ENCODE assay signal across 1 cellular context in the genomic region with DNA sequence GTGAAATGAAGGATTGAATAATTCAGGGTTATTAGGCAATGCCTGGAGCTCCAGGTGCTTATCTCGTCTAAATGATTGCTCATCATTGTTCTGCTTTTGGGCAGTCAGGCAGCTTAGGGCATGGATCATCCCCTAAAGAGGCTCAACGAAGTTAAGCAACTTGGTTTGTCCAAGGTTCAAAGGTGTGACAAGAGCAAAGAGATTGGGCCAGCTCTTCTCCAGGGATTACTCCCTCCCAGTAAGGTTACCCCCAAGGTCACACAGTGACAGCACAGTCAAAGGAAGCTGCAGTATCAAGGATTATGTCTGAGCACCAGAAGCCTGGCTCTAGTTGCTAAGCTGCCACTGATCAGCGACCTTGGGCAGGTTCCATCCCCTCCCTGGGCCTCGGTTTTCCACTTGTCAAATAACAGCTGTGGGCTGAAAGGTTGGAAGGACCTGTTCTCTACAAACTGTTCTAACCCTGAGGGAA.
A peak's percentile ranks its signal among the peaks of the same experiment; 100 is the strongest.
TF ChIP-seq lines count a peak whose summit lies in the region.

No MANE protein-coding gene starts in this region.

TF ChIP-seq in HepG2, 621 proteins besides CTCF, POLR2A, EP300 and RAD21 (continued from another document and continues in another):
- TF ChIP-seq, protein P1, sequence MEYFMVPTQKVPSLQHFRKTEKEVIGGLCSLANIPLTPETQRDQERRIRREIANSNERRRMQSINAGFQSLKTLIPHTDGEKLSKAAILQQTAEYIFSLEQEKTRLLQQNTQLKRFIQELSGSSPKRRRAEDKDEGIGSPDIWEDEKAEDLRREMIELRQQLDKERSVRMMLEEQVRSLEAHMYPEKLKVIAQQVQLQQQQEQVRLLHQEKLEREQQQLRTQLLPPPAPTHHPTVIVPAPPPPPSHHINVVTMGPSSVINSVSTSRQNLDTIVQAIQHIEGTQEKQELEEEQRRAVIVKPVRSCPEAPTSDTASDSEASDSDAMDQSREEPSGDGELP (IDR thresholded peaks at IDR 0.05; ENCODE audit: borderline replicate concordance, low read depth), result peak; percentile 69; the same call in 1 of the 2 replicates
- TF ChIP-seq ZNF253 (CRISPR knock-in tag; IDR thresholded peaks at IDR 0.05; ENCODE audit: borderline replicate concordance), result no peak
- no peak for TF ChIP-seq AGO1 (IDR thresholded peaks at IDR 0.05; ENCODE audit: low read depth, low read length, poor library complexity, severe bottlenecking)
- no peak for TF ChIP-seq ZNF879 (CRISPR knock-in tag; IDR thresholded peaks at IDR 0.05)
- TF ChIP-seq MAFF (IDR thresholded peaks at IDR 0.05; ENCODE audit: low read depth, low read length), result peak; percentile 38; the same call in 1 of the 2 replicates
- peak; percentile 63 to 89 for TF ChIP-seq NR2F1 (CRISPR knock-in tag; IDR thresholded peaks at IDR 0.05)
- TF ChIP-seq, protein P2, sequence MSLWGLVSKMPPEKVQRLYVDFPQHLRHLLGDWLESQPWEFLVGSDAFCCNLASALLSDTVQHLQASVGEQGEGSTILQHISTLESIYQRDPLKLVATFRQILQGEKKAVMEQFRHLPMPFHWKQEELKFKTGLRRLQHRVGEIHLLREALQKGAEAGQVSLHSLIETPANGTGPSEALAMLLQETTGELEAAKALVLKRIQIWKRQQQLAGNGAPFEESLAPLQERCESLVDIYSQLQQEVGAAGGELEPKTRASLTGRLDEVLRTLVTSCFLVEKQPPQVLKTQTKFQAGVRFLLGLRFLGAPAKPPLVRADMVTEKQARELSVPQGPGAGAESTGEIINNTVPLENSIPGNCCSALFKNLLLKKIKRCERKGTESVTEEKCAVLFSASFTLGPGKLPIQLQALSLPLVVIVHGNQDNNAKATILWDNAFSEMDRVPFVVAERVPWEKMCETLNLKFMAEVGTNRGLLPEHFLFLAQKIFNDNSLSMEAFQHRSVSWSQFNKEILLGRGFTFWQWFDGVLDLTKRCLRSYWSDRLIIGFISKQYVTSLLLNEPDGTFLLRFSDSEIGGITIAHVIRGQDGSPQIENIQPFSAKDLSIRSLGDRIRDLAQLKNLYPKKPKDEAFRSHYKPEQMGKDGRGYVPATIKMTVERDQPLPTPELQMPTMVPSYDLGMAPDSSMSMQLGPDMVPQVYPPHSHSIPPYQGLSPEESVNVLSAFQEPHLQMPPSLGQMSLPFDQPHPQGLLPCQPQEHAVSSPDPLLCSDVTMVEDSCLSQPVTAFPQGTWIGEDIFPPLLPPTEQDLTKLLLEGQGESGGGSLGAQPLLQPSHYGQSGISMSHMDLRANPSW (CRISPR knock-in tag; IDR thresholded peaks at IDR 0.05; ENCODE audit: borderline replicate concordance), result no peak
- peak; percentile 61 for TF ChIP-seq IRF2 (CRISPR knock-in tag; IDR thresholded peaks at IDR 0.05)
- no peak for TF ChIP-seq ZSCAN22 (CRISPR knock-in tag; IDR thresholded peaks at IDR 0.05)
- TF ChIP-seq ZNF629 (CRISPR knock-in tag; conservative IDR thresholded peaks at IDR 0.05), result no peak
- TF ChIP-seq ZNF274 (CRISPR knock-in tag; IDR thresholded peaks at IDR 0.05), result no peak
- no peak; the same call in 1 of the 2 replicates for TF ChIP-seq ARID2 (CRISPR knock-in tag; IDR thresholded peaks at IDR 0.05; ENCODE audit: borderline replicate concordance)
- TF ChIP-seq ZNF577 (CRISPR knock-in tag; IDR thresholded peaks at IDR 0.05; ENCODE audit: borderline replicate concordance, low read depth), result no peak
- TF ChIP-seq CHD2 (IDR thresholded peaks at IDR 0.05; ENCODE audit: low read depth, low read length), result no peak
- 0 out of 2 replicates have a peak, but pooled peaks have one; percentile 62 for TF ChIP-seq TSC22D2 (CRISPR knock-in tag; IDR thresholded peaks at IDR 0.05; ENCODE audit: borderline replicate concordance)
- no peak for TF ChIP-seq TMF1 (CRISPR knock-in tag; IDR thresholded peaks at IDR 0.05; ENCODE audit: low read depth)
- TF ChIP-seq, protein P3, sequence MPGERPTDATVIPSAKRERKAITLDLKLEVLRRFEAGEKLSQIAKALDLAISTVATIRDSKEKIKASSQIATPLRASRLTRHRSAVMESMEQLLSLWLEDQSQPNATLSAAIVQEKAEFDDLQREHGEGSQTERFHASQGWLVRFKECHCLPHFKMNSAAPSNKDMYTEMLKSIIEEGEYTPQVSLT (CRISPR knock-in tag; IDR thresholded peaks at IDR 0.05; ENCODE audit: borderline replicate concordance, low read depth), result no peak
- no peak for TF ChIP-seq ZFP36 (IDR thresholded peaks at IDR 0.05; ENCODE audit: borderline replicate concordance, low read depth, low read length, partially characterized antibody)
- TF ChIP-seq, protein P4, sequence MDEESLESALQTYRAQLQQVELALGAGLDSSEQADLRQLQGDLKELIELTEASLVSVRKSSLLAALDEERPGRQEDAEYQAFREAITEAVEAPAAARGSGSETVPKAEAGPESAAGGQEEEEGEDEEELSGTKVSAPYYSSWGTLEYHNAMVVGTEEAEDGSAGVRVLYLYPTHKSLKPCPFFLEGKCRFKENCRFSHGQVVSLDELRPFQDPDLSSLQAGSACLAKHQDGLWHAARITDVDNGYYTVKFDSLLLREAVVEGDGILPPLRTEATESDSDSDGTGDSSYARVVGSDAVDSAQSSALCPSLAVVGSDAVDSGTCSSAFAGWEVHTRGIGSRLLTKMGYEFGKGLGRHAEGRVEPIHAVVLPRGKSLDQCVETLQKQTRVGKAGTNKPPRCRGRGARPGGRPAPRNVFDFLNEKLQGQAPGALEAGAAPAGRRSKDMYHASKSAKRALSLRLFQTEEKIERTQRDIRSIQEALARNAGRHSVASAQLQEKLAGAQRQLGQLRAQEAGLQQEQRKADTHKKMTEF (CRISPR knock-in tag; IDR thresholded peaks at IDR 0.05), result peak; percentile 88; the same call in 1 of the 2 replicates
- TF ChIP-seq, protein P5, sequence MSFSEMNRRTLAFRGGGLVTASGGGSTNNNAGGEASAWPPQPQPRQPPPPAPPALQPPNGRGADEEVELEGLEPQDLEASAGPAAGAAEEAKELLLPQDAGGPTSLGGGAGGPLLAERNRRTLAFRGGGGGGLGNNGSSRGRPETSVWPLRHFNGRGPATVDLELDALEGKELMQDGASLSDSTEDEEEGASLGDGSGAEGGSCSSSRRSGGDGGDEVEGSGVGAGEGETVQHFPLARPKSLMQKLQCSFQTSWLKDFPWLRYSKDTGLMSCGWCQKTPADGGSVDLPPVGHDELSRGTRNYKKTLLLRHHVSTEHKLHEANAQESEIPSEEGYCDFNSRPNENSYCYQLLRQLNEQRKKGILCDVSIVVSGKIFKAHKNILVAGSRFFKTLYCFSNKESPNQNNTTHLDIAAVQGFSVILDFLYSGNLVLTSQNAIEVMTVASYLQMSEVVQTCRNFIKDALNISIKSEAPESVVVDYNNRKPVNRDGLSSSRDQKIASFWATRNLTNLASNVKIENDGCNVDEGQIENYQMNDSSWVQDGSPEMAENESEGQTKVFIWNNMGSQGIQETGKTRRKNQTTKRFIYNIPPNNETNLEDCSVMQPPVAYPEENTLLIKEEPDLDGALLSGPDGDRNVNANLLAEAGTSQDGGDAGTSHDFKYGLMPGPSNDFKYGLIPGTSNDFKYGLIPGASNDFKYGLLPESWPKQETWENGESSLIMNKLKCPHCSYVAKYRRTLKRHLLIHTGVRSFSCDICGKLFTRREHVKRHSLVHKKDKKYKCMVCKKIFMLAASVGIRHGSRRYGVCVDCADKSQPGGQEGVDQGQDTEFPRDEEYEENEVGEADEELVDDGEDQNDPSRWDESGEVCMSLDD (CRISPR knock-in tag; IDR thresholded peaks at IDR 0.05; ENCODE audit: borderline replicate concordance), result no peak
- TF ChIP-seq ZNF563 (CRISPR knock-in tag; IDR thresholded peaks at IDR 0.05), result no peak
- TF ChIP-seq ZNF550 (CRISPR knock-in tag; IDR thresholded peaks at IDR 0.05; ENCODE audit: borderline replicate concordance), result no peak
- TF ChIP-seq MLLT10 (CRISPR knock-in tag; IDR thresholded peaks at IDR 0.05), result no peak
- TF ChIP-seq, protein P6, sequence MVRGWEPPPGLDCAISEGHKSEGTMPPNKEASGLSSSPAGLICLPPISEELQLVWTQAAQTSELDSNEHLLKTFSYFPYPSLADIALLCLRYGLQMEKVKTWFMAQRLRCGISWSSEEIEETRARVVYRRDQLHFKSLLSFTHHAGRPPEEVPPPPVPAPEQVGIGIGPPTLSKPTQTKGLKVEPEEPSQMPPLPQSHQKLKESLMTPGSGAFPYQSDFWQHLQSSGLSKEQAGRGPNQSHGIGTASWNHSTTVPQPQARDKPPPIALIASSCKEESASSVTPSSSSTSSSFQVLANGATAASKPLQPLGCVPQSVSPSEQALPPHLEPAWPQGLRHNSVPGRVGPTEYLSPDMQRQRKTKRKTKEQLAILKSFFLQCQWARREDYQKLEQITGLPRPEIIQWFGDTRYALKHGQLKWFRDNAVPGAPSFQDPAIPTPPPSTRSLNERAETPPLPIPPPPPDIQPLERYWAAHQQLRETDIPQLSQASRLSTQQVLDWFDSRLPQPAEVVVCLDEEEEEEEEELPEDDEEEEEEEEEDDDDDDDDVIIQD (CRISPR knock-in tag; IDR thresholded peaks at IDR 0.05; ENCODE audit: low read depth), result peak; percentile 58; the same call in 1 of the 2 replicates
- no peak for TF ChIP-seq ZNF468 (CRISPR knock-in tag; IDR thresholded peaks at IDR 0.05)
- no peak for TF ChIP-seq SRSF1 (optimal IDR thresholded peaks at IDR 0.05; ENCODE audit: low read depth, low read length)
- peak; percentile 48; the same call in 1 of the 2 replicates for TF ChIP-seq FOXO1 (CRISPR knock-in tag; IDR thresholded peaks at IDR 0.05)
- TF ChIP-seq ZNF335 (CRISPR knock-in tag; IDR thresholded peaks at IDR 0.05), result no peak
- TF ChIP-seq ZNF263 (CRISPR knock-in tag; IDR thresholded peaks at IDR 0.05), result peak; percentile 72
- TF ChIP-seq DNMT3B (CRISPR knock-in tag; conservative IDR thresholded peaks at IDR 0.05), result peak; percentile 80; the same call in 1 of the 2 replicates
- TF ChIP-seq, protein P7, sequence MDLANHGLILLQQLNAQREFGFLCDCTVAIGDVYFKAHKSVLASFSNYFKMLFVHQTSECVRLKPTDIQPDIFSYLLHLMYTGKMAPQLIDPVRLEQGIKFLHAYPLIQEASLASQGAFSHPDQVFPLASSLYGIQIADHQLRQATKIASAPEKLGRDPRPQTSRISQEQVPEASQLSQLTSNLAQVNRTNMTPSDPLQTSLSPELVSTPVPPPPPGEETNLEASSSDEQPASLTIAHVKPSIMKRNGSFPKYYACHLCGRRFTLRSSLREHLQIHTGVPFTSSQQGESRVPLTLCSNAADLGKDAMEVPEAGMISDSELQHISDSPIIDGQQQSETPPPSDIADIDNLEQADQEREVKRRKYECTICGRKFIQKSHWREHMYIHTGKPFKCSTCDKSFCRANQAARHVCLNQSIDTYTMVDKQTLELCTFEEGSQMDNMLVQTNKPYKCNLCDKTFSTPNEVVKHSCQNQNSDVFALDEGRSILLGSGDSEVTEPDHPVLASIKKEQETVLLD (CRISPR knock-in tag; IDR thresholded peaks at IDR 0.05; ENCODE audit: low read depth), result no peak
- TF ChIP-seq KLF9 (CRISPR knock-in tag; IDR thresholded peaks at IDR 0.05; ENCODE audit: low read depth), result no peak
- peak; percentile 58; the same call in 1 of the 2 replicates for TF ChIP-seq KAT8 (CRISPR knock-in tag; IDR thresholded peaks at IDR 0.05)
- TF ChIP-seq, protein P8, sequence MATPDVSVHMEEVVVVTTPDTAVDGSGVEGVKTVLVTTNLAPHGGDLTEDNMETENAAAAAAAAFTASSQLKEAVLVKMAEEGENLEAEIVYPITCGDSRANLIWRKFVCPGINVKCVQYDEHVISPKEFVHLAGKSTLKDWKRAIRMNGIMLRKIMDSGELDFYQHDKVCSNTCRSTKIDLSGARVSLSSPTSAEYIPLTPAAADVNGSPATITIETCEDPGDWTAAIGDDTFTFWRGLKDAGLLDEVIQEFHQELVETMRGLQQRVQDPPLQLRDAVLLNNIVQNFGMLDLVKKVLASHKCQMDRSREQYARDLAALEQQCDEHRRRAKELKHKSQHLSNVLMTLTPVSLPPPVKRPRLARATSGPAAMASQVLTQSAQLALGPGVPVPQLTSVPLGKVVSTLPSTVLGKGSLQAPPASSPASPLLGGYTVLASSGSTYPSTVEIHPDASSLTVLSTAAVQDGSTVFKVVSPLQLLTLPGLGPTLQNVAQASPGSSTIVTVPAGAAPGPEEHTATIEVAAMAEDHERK (CRISPR knock-in tag; IDR thresholded peaks at IDR 0.05; ENCODE audit: low read depth), result no peak
- no peak for TF ChIP-seq PRPF4 (IDR thresholded peaks at IDR 0.05; ENCODE audit: low read depth, low read length, poor library complexity, severe bottlenecking)
- no peak for TF ChIP-seq ZFP37 (CRISPR knock-in tag; IDR thresholded peaks at IDR 0.05; ENCODE audit: borderline replicate concordance)
- TF ChIP-seq ZNF746 (CRISPR knock-in tag; IDR thresholded peaks at IDR 0.05), result no peak
- TF ChIP-seq HHEX (CRISPR knock-in tag; IDR thresholded peaks at IDR 0.05), result no peak
- TF ChIP-seq ELF4 (CRISPR knock-in tag; IDR thresholded peaks at IDR 0.05; ENCODE audit: borderline replicate concordance), result no peak
- TF ChIP-seq, protein P9, sequence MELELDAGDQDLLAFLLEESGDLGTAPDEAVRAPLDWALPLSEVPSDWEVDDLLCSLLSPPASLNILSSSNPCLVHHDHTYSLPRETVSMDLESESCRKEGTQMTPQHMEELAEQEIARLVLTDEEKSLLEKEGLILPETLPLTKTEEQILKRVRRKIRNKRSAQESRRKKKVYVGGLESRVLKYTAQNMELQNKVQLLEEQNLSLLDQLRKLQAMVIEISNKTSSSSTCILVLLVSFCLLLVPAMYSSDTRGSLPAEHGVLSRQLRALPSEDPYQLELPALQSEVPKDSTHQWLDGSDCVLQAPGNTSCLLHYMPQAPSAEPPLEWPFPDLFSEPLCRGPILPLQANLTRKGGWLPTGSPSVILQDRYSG (CRISPR knock-in tag; IDR thresholded peaks at IDR 0.05), result no peak
- TF ChIP-seq ZBTB7A (CRISPR knock-in tag; IDR thresholded peaks at IDR 0.05), result no peak
- TF ChIP-seq, protein P10, sequence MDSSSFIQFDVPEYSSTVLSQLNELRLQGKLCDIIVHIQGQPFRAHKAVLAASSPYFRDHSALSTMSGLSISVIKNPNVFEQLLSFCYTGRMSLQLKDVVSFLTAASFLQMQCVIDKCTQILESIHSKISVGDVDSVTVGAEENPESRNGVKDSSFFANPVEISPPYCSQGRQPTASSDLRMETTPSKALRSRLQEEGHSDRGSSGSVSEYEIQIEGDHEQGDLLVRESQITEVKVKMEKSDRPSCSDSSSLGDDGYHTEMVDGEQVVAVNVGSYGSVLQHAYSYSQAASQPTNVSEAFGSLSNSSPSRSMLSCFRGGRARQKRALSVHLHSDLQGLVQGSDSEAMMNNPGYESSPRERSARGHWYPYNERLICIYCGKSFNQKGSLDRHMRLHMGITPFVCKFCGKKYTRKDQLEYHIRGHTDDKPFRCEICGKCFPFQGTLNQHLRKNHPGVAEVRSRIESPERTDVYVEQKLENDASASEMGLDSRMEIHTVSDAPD (CRISPR knock-in tag; IDR thresholded peaks at IDR 0.05), result no peak; the same call in 1 of the 2 replicates
- TF ChIP-seq HMG20A (CRISPR knock-in tag; IDR thresholded peaks at IDR 0.05; ENCODE audit: borderline replicate concordance), result peak; percentile 75; the same call in 1 of the 2 replicates
- TF ChIP-seq ZNF430 (CRISPR knock-in tag; IDR thresholded peaks at IDR 0.05), result no peak
- no peak for TF ChIP-seq ZNF256 (CRISPR knock-in tag; conservative IDR thresholded peaks at IDR 0.05)
- no peak for TF ChIP-seq ZNF703 (CRISPR knock-in tag; IDR thresholded peaks at IDR 0.05; ENCODE audit: borderline replicate concordance)
- TF ChIP-seq ZNF841 (CRISPR knock-in tag; IDR thresholded peaks at IDR 0.05; ENCODE audit: borderline replicate concordance), result no peak
- TF ChIP-seq ZNF260 (CRISPR knock-in tag; IDR thresholded peaks at IDR 0.05; ENCODE audit: borderline replicate concordance, low read depth), result no peak
- TF ChIP-seq ZNF652 (CRISPR knock-in tag; IDR thresholded peaks at IDR 0.05; ENCODE audit: borderline replicate concordance, low read depth), result no peak
